In genomic region chr6:97068211-97068610, GRCh38 we compare ENCODE assay signal across 9 cellular contexts.
DNase-seq lines count a peak whose midpoint lies in the region; ATAC-seq and TF ChIP-seq lines count a peak whose summit lies in the region.
"Had no signal": no experiment of that assay in that cellular context is flagged by ENCODE, and none has a peak within 500 bp of the region (broad histone marks: within the 10 kb centered on the region; RNA-seq: fewer than 3 reads in every experiment).

No MANE protein-coding gene starts in this region.

- H3K27me3 ChIP-seq in adrenal gland = no peaks in the 10 kb centered on the region

- no peak overlapping the region for H3K27ac ChIP-seq in adrenal gland

- no peaks in the 10 kb centered on the region for H3K4me1 ChIP-seq in adrenal gland (replicated peaks in 1 of 2)

- intact Hi-C loops in adrenal gland (cut with DNase I) = loop anchor here in 1 of 2 donors (5.0 kb wide), 2 partner anchors 119 to 329 kb away; no protein-coding TSS in a partner anchor

- no peak for ATAC-seq in GM18511 (IDR thresholded peaks at IDR 0.05; ENCODE audit: unreplicated experiment)
- no peak for ATAC-seq in GM18868 (IDR thresholded peaks at IDR 0.05; ENCODE audit: unreplicated experiment)

- WGBS in adrenal gland, 4 donors = 29 to 40% (median 31%) methylated on average over 1 of the region's 1 CpG

- no peaks in the 10 kb centered on the region for H3K9me3 ChIP-seq in adrenal gland (replicated peaks in 1 of 3)

- DNase-seq in DMS 273 treated with DMSO at 0.1 percent for 48 hours (lab: John Stamatoyannopoulos, UW) (peak; percentile 0), Kasumi-1 (lab: John Stamatoyannopoulos, UW) (peak; percentile 35 to 62), adrenal gland (peak in 2 of 7 donors; percentile 10 to 14), lung microvascular endothelial cell (ENCODE audit: low read depth in 2 of 2) (peak; percentile 55 to 73), HT-29 (ENCODE audit: low spot score) (no peak), globus pallidus (ENCODE audit: low spot score) (no peak)

- H3K36me3 ChIP-seq in adrenal gland (replicated peaks in 1 of 2) = no peaks in the 10 kb centered on the region

- no peak for TF ChIP-seq POLR2A in adrenal gland (IDR thresholded peaks at IDR 0.05)

- TF ChIP-seq CTCF in adrenal gland (IDR thresholded peaks at IDR 0.05) = peak; percentile 44 to 69 (median 54)

- H3K4me3 ChIP-seq in adrenal gland = no peak overlapping the region
- H3K4me3 ChIP-seq: lung had no signal

Comparison
In these comparisons a context has a peak if more than half of its experiments do, and no peak if none do; other contexts are left out.
1. DNase-seq: peak in DMS 273 treated with DMSO at 0.1 percent for 48 hours (single experiment), Kasumi-1 (2 of 2) and lung microvascular endothelial cell (2 of 2); none in HT-29 (single experiment) and globus pallidus (single experiment).